ENCODE assay signal across 21 cellular contexts in the genomic region with DNA sequence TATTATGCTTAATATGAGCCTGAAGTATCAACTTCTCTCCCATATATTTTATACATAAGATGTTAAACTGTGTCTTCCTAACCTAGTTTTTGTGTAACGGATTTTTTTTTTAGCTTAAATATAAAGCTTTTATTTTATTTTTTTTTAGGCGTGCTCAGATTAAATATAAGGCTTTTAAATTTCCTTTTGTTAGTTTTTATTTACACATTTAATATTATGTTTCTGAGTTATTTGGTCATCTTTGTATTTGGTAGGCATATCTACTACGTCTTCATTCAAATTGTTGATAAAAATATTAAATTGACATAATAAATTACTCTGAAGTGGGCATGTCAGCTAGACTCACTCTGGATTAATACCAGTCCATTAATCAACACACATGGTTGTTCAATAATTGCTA.
"Had no signal": no experiment of that assay in that cellular context is flagged by ENCODE, and none has a peak within 500 bp of the region (broad histone marks: within the 10 kb centered on the region; RNA-seq: fewer than 3 reads in every experiment).

No MANE protein-coding gene starts in this region.

- H3K36me3 ChIP-seq: brain microvascular endothelial cell, gastrocnemius medialis, heart right ventricle, neutrophil, suprapubic skin, transverse colon, vagina had no signal

- H3K27ac Mint-ChIP-seq: activated T-helper 2 cell treated with anti-CD3 and anti-CD28 coated beads, Interferon-gamma antibody, Interleukin-2, Interleukin-4, amounts not matched to agents 10 μg/mL and 5 μg/mL and 100 μg/mL, durations not matched to agents 14 hours and 24 hours and 36 hours; stimulated activated naive CD8-positive, alpha-beta T cell treated with anti-CD3 and anti-CD28 coated beads, Interleukin-15, amount 100 ng/mL, for 72 hours; T-cell had no signal

- H3K27me3 ChIP-seq: brain microvascular endothelial cell, dorsolateral prefrontal cortex, gastrocnemius medialis, heart right ventricle, neutrophil, suprapubic skin, transverse colon, vagina had no signal

- H3K9me3 ChIP-seq: gastrocnemius medialis, heart right ventricle, neutrophil, suprapubic skin, transverse colon, vagina had no signal

- H3K27ac ChIP-seq: dorsolateral prefrontal cortex, gastrocnemius medialis, heart right ventricle, neutrophil, suprapubic skin, transverse colon, vagina had no signal

- H3K27me3 Mint-ChIP-seq: activated CD4-positive, alpha-beta T cell treated with anti-CD3 and anti-CD28 coated beads for 36 hours; naive thymus-derived CD4-positive, alpha-beta T cell; stimulated activated naive CD8-positive, alpha-beta T cell treated with anti-CD3 and anti-CD28 coated beads, Interleukin-15, amount 100 ng/mL, for 72 hours; T-cell had no signal

- DNase-seq: activated CD4-positive, alpha-beta T cell treated with anti-CD3 and anti-CD28 coated beads for 36 hours; activated CD4-positive, alpha-beta T cell treated with anti-CD3 and anti-CD28 coated beads, Interleukin-2, amount 50 U/mL, for 48 hours; activated naive CD4-positive, alpha-beta T cell treated with anti-CD3 and anti-CD28 coated beads for 36 hours; brain microvascular endothelial cell; central memory CD4-positive, alpha-beta T cell; dorsolateral prefrontal cortex; erythroblast; gastrocnemius medialis; heart right ventricle; immature natural killer cell; naive thymus-derived CD4-positive, alpha-beta T cell; stimulated activated CD4-positive, alpha-beta T cell treated with anti-CD3 and anti-CD28 coated beads, Interleukin-2, amount 100 ng/mL, for 24 hours; stimulated activated naive CD8-positive, alpha-beta T cell treated with anti-CD3 and anti-CD28 coated beads, Interleukin-15, amount 100 ng/mL, for 72 hours; T-cell; transverse colon had no signal

- H3K4me3 Mint-ChIP-seq: activated CD4-positive, alpha-beta T cell treated with anti-CD3 and anti-CD28 coated beads for 36 hours; activated naive CD4-positive, alpha-beta T cell treated with anti-CD3 and anti-CD28 coated beads for 36 hours; WTC11 had no signal

- H3K9me3 Mint-ChIP-seq: activated naive CD4-positive, alpha-beta T cell treated with anti-CD3 and anti-CD28 coated beads for 36 hours; activated T-helper 2 cell treated with anti-CD3 and anti-CD28 coated beads, Interferon-gamma antibody, Interleukin-2, Interleukin-4, amounts not matched to agents 10 μg/mL and 5 μg/mL and 100 μg/mL, durations not matched to agents 14 hours and 24 hours and 36 hours; immature natural killer cell; naive thymus-derived CD4-positive, alpha-beta T cell; stimulated activated naive CD8-positive, alpha-beta T cell treated with anti-CD3 and anti-CD28 coated beads, Interleukin-15, amount 100 ng/mL, for 72 hours; T-cell; WTC11 had no signal

- ATAC-seq: activated CD4-positive, alpha-beta T cell treated with anti-CD3 and anti-CD28 coated beads for 36 hours; gastrocnemius medialis; heart right ventricle; naive thymus-derived CD4-positive, alpha-beta T cell; stimulated activated naive CD8-positive, alpha-beta T cell treated with anti-CD3 and anti-CD28 coated beads, Interleukin-15, amount 100 ng/mL, for 72 hours; T-cell; WTC11 had no signal

- H3K4me3 ChIP-seq: gastrocnemius medialis, heart right ventricle, suprapubic skin, transverse colon, vagina had no signal

- FAIRE-seq: colon had no signal

- H3K36me3 Mint-ChIP-seq: immature natural killer cell, WTC11 had no signal
